ENCODE assay signal across 9 cellular contexts in genomic region chr5:151863566-151863965, GRCh38.
"Had no signal": no experiment of that assay in that cellular context is flagged by ENCODE, and none has a peak within 500 bp of the region (broad histone marks: within the 10 kb centered on the region; RNA-seq: fewer than 3 reads in every experiment).

No MANE protein-coding gene starts in this region.

- ATAC-seq: HCT116, HepG2 had no signal

- H3K9me3 ChIP-seq: HAP-1 had no signal

- H3K4me1 ChIP-seq: HAP-1 had no signal

- H3K36me3 ChIP-seq: HAP-1 had no signal

- H3K4me2 ChIP-seq: GM23338, KMS-11 had no signal

- DNase-seq: H7, Karpas-422, KBM-7 had no signal

- H3K4me3 ChIP-seq: GM23338, HAP-1 had no signal

- H3K9ac ChIP-seq: KMS-11 had no signal

- H3K27ac ChIP-seq: HL-60, KMS-11 had no signal
